ENCODE assay signal across 1 cellular context in genomic region chr5:132060501-132061161, GRCh38.
TF ChIP-seq lines count a peak whose summit lies in the region.

TSS of gene IL3 (plus strand) at chr5:132060655. CDS start at chr5:132060707, 52 bp downstream.

TF ChIP-seq in GM23338, 12 proteins besides CTCF, POLR2A, EP300 and RAD21 (continued from another document):
- TF ChIP-seq REST (IDR thresholded peaks at IDR 0.05; ENCODE audit: unreplicated experiment) (no peak), ZNF114 (CRISPR knock-in tag; IDR thresholded peaks at IDR 0.05) (no peak), EZH2 (IDR thresholded peaks at IDR 0.05; ENCODE audit: low read depth, unreplicated experiment) (no peak), CREB1 (CRISPR knock-in tag; IDR thresholded peaks at IDR 0.05; ENCODE audit: low read depth) (no peak)
- TF ChIP-seq, protein P1, sequence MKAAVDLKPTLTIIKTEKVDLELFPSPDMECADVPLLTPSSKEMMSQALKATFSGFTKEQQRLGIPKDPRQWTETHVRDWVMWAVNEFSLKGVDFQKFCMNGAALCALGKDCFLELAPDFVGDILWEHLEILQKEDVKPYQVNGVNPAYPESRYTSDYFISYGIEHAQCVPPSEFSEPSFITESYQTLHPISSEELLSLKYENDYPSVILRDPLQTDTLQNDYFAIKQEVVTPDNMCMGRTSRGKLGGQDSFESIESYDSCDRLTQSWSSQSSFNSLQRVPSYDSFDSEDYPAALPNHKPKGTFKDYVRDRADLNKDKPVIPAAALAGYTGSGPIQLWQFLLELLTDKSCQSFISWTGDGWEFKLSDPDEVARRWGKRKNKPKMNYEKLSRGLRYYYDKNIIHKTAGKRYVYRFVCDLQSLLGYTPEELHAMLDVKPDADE (IDR thresholded peaks at IDR 0.05), result no peak
TF ChIP-seq in GM23338: peak in this region for 0.
